ENCODE assay signal across 8 cellular contexts in genomic region chr6:121435444-121436069, GRCh38. TPM values are rescaled to one million over a fixed set of nuclear protein-coding genes. Genes with fewer than 3 reads are reported as not detected.
DNase-seq lines count a peak whose midpoint lies in the region; ATAC-seq, FAIRE-seq and TF ChIP-seq lines count a peak whose summit lies in the region.

Gene GJA1, plus strand, starts transcription at chr6:121435646. Its CDS starts 11,202 bp downstream, at chr6:121446848.

- DNase-seq in AG10803 (ENCODE audit: low read depth) (peak; percentile 81), M059J (ENCODE audit: low read depth) (peak; percentile 83), kidney epithelial cell (ENCODE audit: low read depth) (peak; percentile 56), smooth muscle cell of the brain vasculature (ENCODE audit: low read depth, low spot score) (peak; percentile 65)
- no peak for DNase-seq in activated CD4-positive, CD25-positive, alpha-beta regulatory T cell (lab: John Stamatoyannopoulos, UW)

- H3K36me3 ChIP-seq in kidney epithelial cell (ENCODE audit: control insufficient read depth, insufficient read depth, low read length): no peaks in the 10 kb centered on the region

- FAIRE-seq in colon (lab: Jason Lieb, UNC): peak; percentile 51

- H3K4me3 ChIP-seq in AG10803 (ENCODE audit: low read length): peak within 1 kb of the TSS; percentile 86
- peak within 1 kb of the TSS; percentile 71 for H3K4me3 ChIP-seq in kidney epithelial cell (ENCODE audit: low read depth, low read length)

- ATAC-seq in GM19023 (IDR thresholded peaks at IDR 0.05; ENCODE audit: unreplicated experiment): no peak
- no peak for ATAC-seq in HG02759 (IDR thresholded peaks at IDR 0.05; ENCODE audit: unreplicated experiment)

- TF ChIP-seq CTCF in AG10803 (conservative IDR thresholded peaks at IDR 0.05; ENCODE audit: low read length) (no peak), kidney epithelial cell (IDR thresholded peaks at IDR 0.05; ENCODE audit: insufficient read depth, low read length, poor library complexity, severe bottlenecking) (no peak)

- H3K27me3 ChIP-seq in kidney epithelial cell (ENCODE audit: control insufficient read depth, insufficient read depth, low read length): no peaks in the 10 kb centered on the region

RNA-seq across cellular contexts. Expression of gene GJA1, which starts in this region (rescaled TPM):
- 39.2 and 54.5 TPM in 2 replicates for total RNA-seq in M059J (2014; rRNA removed; shearing (Covaris generic))
- 299 and 300 TPM in 2 replicates for total RNA-seq in kidney epithelial cell

Comparison
In these comparisons a context has a peak if more than half of its experiments do, and no peak if none do; other contexts are left out.
1. DNase-seq: peak in AG10803 (single experiment), M059J (single experiment), kidney epithelial cell (single experiment) and smooth muscle cell of the brain vasculature (single experiment); none in activated CD4-positive, CD25-positive, alpha-beta regulatory T cell (0 of 4).